Comparison of ENCODE assay signal across 25 cellular contexts in genomic region chr19:56612737-56613136, GRCh38. TPM values are rescaled to one million over a fixed set of nuclear protein-coding genes. Genes with fewer than 3 reads are reported as not detected.
"Had no signal": no experiment of that assay in that cellular context is flagged by ENCODE, and none has a peak within 500 bp of the region (broad histone marks: within the 10 kb centered on the region; RNA-seq: fewer than 3 reads in every experiment).

No MANE protein-coding gene starts in this region.

- ATAC-seq: Panc1, PC-3, SK-N-SH treated with all-trans-retinoic acid at 6 μM for 48 hours had no signal

- H3K4me3 ChIP-seq: SJCRH30 had no signal

- H3K27ac ChIP-seq: RWPE1, SJCRH30 had no signal

- H3K27me3 ChIP-seq: SJCRH30 had no signal

- DNase-seq: KBM-7, MV-4-11, NCI-H1048, NCI-H1105, NCI-H1417, NCI-H146, NCI-H1694 treated with DMSO at 0.1 percent for 48 hours, NCI-H1930, NCI-H2081, NCI-H2171, NCI-H226, NCI-H446, NCI-H510A, NCI-H524 treated with DMSO at 0.1 percent for 48 hours, NCI-H69, NCI-H774, PC-3, SHP77 treated with DMSO at 0.1 percent for 48 hours, SJCRH30 had no signal

RNA-seq across cellular contexts. Expression of gene SMIM17, which starts 30.2 kb away (rescaled TPM):
- total RNA-seq: MCF 10A, OCI-LY7, PC-3 had no signal

RNA-seq across cellular contexts. Expression of gene ZNF470, which starts 45.5 kb away (rescaled TPM):
- total RNA-seq: MCF 10A had no signal

RNA-seq across cellular contexts. Expression of gene ZNF835, which starts 58.8 kb away (rescaled TPM):
- total RNA-seq: LHCN-M2, MCF 10A, OCI-LY7, PC-3 had no signal
